ENCODE assay signal across 1 cellular context in genomic region chr3:127836004-127836882, GRCh38.
TF ChIP-seq lines count a peak whose summit lies in the region.

No MANE protein-coding gene starts in this region.

TF ChIP-seq in GM23338, 12 proteins besides CTCF, POLR2A, EP300 and RAD21 (continued from another document):
- TF ChIP-seq ZNF462 (CRISPR knock-in tag; IDR thresholded peaks at IDR 0.05) (no peak), NANOG (IDR thresholded peaks at IDR 0.05; ENCODE audit: borderline replicate concordance) (no peak)
